ENCODE assay signal across 1 cellular context in genomic region chr14:57390037-57390805, GRCh38.
TF ChIP-seq lines count a peak whose summit lies in the region.

TSS of gene NAA30 (plus strand) at chr14:57390586. CDS start at chr14:57390958, 372 bp downstream.

TF ChIP-seq in K562, 482 proteins besides CTCF, POLR2A, EP300 and RAD21 (continued from another document and continues in another):
- TF ChIP-seq RNF219 (CRISPR knock-in tag; IDR thresholded peaks at IDR 0.05) (no peak), HSF4 (CRISPR knock-in tag; IDR thresholded peaks at IDR 0.05; ENCODE audit: borderline replicate concordance) (no peak), CBX1 (IDR thresholded peaks at IDR 0.05; ENCODE audit: low read depth) (no peak), SLC30A9 (CRISPR knock-in tag; IDR thresholded peaks at IDR 0.05) (no peak), TCFL5 (CRISPR knock-in tag; conservative IDR thresholded peaks at IDR 0.05) (no peak), BRD4 (IDR thresholded peaks at IDR 0.05) (no peak), DLX4 (CRISPR knock-in tag; IDR thresholded peaks at IDR 0.05) (no peak), CEBPB (tag; IDR thresholded peaks at IDR 0.05) (0 out of 2 replicates have a peak, but pooled peaks have one; percentile 5), ZNF740 (CRISPR knock-in tag; IDR thresholded peaks at IDR 0.05) (no peak), ZNF740 (tag; IDR thresholded peaks at IDR 0.05) (no peak), ZNF655 (CRISPR knock-in tag; IDR thresholded peaks at IDR 0.05) (no peak), SMAD4 (CRISPR knock-in tag; conservative IDR thresholded peaks at IDR 0.05) (no peak), SMC3 (conservative IDR thresholded peaks at IDR 0.05; ENCODE audit: insufficient read depth, low read depth, low read length) (no peak), MAX (CRISPR knock-in tag; IDR thresholded peaks at IDR 0.05) (peak; percentile 90), CLOCK (CRISPR knock-in tag; IDR thresholded peaks at IDR 0.05; ENCODE audit: borderline replicate concordance) (no peak), ZNF41 (CRISPR knock-in tag; conservative IDR thresholded peaks at IDR 0.05) (no peak), CREM (IDR thresholded peaks at IDR 0.05; ENCODE audit: low read depth) (0 out of 2 replicates have a peak, but pooled peaks have one; percentile 26), ESRRA (IDR thresholded peaks at IDR 0.05; ENCODE audit: borderline replicate concordance, low read depth) (no peak; the same call in 1 of the 2 replicates), E4F1 (CRISPR knock-in tag; IDR thresholded peaks at IDR 0.05; ENCODE audit: borderline replicate concordance) (peak; percentile 96), MCM3 (IDR thresholded peaks at IDR 0.05) (no peak), ZKSCAN3 (CRISPR knock-in tag; IDR thresholded peaks at IDR 0.05) (no peak), ZFPM2 (CRISPR knock-in tag; IDR thresholded peaks at IDR 0.05) (no peak), PYGO2 (tag; IDR thresholded peaks at IDR 0.05) (no peak), NFXL1 (CRISPR knock-in tag; IDR thresholded peaks at IDR 0.05) (no peak), RNF2 (IDR thresholded peaks at IDR 0.05) (no peak), GABPB2 (CRISPR knock-in tag; conservative IDR thresholded peaks at IDR 0.05) (no peak), CCNT2 (IDR thresholded peaks at IDR 0.05; ENCODE audit: borderline replicate concordance, extremely low read depth, insufficient read length, low read depth, low read length) (peak; percentile 19), ZNF347 (CRISPR knock-in tag; IDR thresholded peaks at IDR 0.05; ENCODE audit: low read depth) (no peak), FOXP4 (CRISPR knock-in tag; IDR thresholded peaks at IDR 0.05; ENCODE audit: borderline replicate concordance) (no peak), HDAC6 (IDR thresholded peaks at IDR 0.05; ENCODE audit: low read depth, low read length) (no peak), ZNF324 (CRISPR knock-in tag; IDR thresholded peaks at IDR 0.05) (no peak), GATA2 (CRISPR knock-in tag; IDR thresholded peaks at IDR 0.05) (no peak), ZNF407 (IDR thresholded peaks at IDR 0.05; ENCODE audit: low read depth) (peak; percentile 76), SMARCB1 (IDR thresholded peaks at IDR 0.05; ENCODE audit: insufficient read length, low read depth) (no peak), ZNF174 (CRISPR knock-in tag; IDR thresholded peaks at IDR 0.05) (no peak)
